Comparison of ENCODE assay signal across 8 cellular contexts in genomic region chr18:12656671-12657047, GRCh38. TPM values are rescaled to one million over a fixed set of nuclear protein-coding genes. Genes with fewer than 3 reads are reported as not detected.
A peak's percentile ranks its signal among the peaks of the same experiment; 100 is the strongest.
DNase-seq lines count a peak whose midpoint lies in the region; ATAC-seq and TF ChIP-seq lines count a peak whose summit lies in the region.

No MANE protein-coding gene starts in this region.

- peak; percentile 43 for DNase-seq in EH (ENCODE audit: low read depth)
- DNase-seq in OCI-M1 (lab: John Stamatoyannopoulos, UW) = no peak
- no peak for DNase-seq in C1 segment of cervical spinal cord (lab: John Stamatoyannopoulos, UW)

- H3K27ac ChIP-seq in OCI-LY1 (ENCODE audit: low read depth, low read length, poor library complexity, severe bottlenecking) (no peak overlapping the region), neural cell (ENCODE audit: low read length) (peak overlapping the region; percentile 68)

- TF ChIP-seq EP300 in neural cell (conservative IDR thresholded peaks at IDR 0.05; ENCODE audit: poor library complexity, severe bottlenecking) = no peak

- H3K9me2 ChIP-seq in OCI-LY1 (ENCODE audit: low read depth, low read length) = no peaks in the 10 kb centered on the region
- H3K9me2 ChIP-seq in neural cell (ENCODE audit: insufficient read depth, low read length) = no peaks in the 10 kb centered on the region

- ATAC-seq in GM18502 (IDR thresholded peaks at IDR 0.05; ENCODE audit: poor library complexity, unreplicated experiment) (no peak), GM18907 (IDR thresholded peaks at IDR 0.05; ENCODE audit: unreplicated experiment) (no peak)

- H3K4me2 ChIP-seq in OCI-LY1 (ENCODE audit: low read length) = peak overlapping the region; percentile 77
- peak overlapping the region; percentile 57 for H3K4me2 ChIP-seq in neural cell (ENCODE audit: low read length)

- H3K36me3 ChIP-seq in OCI-LY1 (ENCODE audit: insufficient read depth, low read length) = no peaks in the 10 kb centered on the region
- no peaks in the 10 kb centered on the region for H3K36me3 ChIP-seq in endocrine pancreas (ENCODE audit: control insufficient read depth, insufficient read depth, low read length)
- H3K36me3 ChIP-seq in neural cell (ENCODE audit: insufficient read depth, low read length) = no peaks in the 10 kb centered on the region

- H3K4me3 ChIP-seq in OCI-LY1 (ENCODE audit: low read depth, low read length, poor library complexity, severe bottlenecking) = peak overlapping the region; percentile 66
- H3K4me3 ChIP-seq in endocrine pancreas (ENCODE audit: control insufficient read depth, insufficient read depth, low read length) = peak overlapping the region; percentile 98
- peak overlapping the region; percentile 93 for H3K4me3 ChIP-seq in neural cell (ENCODE audit: low read length)

- no peak overlapping the region for H2AFZ ChIP-seq in OCI-LY1 (ENCODE audit: low read length)
- peak overlapping the region; percentile 76 for H2AFZ ChIP-seq in neural cell (ENCODE audit: low read depth, low read length)

- H3F3A ChIP-seq in OCI-LY1 (ENCODE audit: insufficient read depth, low read length) (peaks cover 7% of the 10 kb centered on the region; the same call in 1 of the 2 replicates), neural cell (ENCODE audit: insufficient read depth, low read length, poor library complexity, severe bottlenecking) (no peaks in the 10 kb centered on the region)

- H3K9me3 ChIP-seq in OCI-LY1 (ENCODE audit: low read length) = no peaks in the 10 kb centered on the region
- no peaks in the 10 kb centered on the region for H3K9me3 ChIP-seq in endocrine pancreas (ENCODE audit: control insufficient read depth, low read length)
- H3K9me3 ChIP-seq in neural cell (ENCODE audit: low read length) = no peaks in the 10 kb centered on the region

- no peaks in the 10 kb centered on the region for H3K79me2 ChIP-seq in OCI-LY1 (ENCODE audit: insufficient read depth, low read length)
- H3K79me2 ChIP-seq in neural cell (replicated peaks; ENCODE audit: insufficient read depth, low read length) = peaks cover 24% of the 10 kb centered on the region

- peaks cover 16% of the 10 kb centered on the region for H3K4me1 ChIP-seq in OCI-LY1 (ENCODE audit: insufficient read depth, low read length, severe bottlenecking)
- peaks cover 13% of the 10 kb centered on the region for H3K4me1 ChIP-seq in endocrine pancreas (ENCODE audit: control insufficient read depth, insufficient read depth, low read length)

- no peaks in the 10 kb centered on the region for H4K20me1 ChIP-seq in OCI-LY1 (ENCODE audit: insufficient read depth, low read length)
- no peaks in the 10 kb centered on the region for H4K20me1 ChIP-seq in neural cell (ENCODE audit: insufficient read depth)

- TF ChIP-seq RAD21 in neural cell (conservative IDR thresholded peaks at IDR 0.05) = no peak

- TF ChIP-seq CTCF in OCI-LY1 (IDR thresholded peaks at IDR 0.05; ENCODE audit: low read length) = no peak
- no peak for TF ChIP-seq CTCF in neural cell (IDR thresholded peaks at IDR 0.05; ENCODE audit: poor library complexity, severe bottlenecking)

- H3K27me3 ChIP-seq in OCI-LY1 (ENCODE audit: insufficient read depth, low read length) = peaks cover 4% of the 10 kb centered on the region; the same call in 1 of the 2 replicates
- H3K27me3 ChIP-seq in endocrine pancreas (ENCODE audit: control insufficient read depth, insufficient read depth, low read length) = no peaks in the 10 kb centered on the region
- no peaks in the 10 kb centered on the region for H3K27me3 ChIP-seq in neural cell (ENCODE audit: insufficient read depth, low read depth, low read length)

- H3K9ac ChIP-seq in OCI-LY1 (ENCODE audit: low read length) = peak overlapping the region; percentile 16; the same call in 1 of the 2 replicates
- H3K9ac ChIP-seq in endocrine pancreas (ENCODE audit: control insufficient read depth, insufficient read depth, low read length) = peak overlapping the region; percentile 90
- peak overlapping the region; percentile 85 for H3K9ac ChIP-seq in neural cell (ENCODE audit: low read length)

TF ChIP-seq in neural cell, 6 proteins besides CTCF, POLR2A, EP300 and RAD21:
- no peak for TF ChIP-seq MXI1 (conservative IDR thresholded peaks at IDR 0.05; ENCODE audit: poor library complexity, severe bottlenecking)
- no peak for TF ChIP-seq POLR2AphosphoS5 (IDR thresholded peaks at IDR 0.05)
- TF ChIP-seq, protein P1, sequence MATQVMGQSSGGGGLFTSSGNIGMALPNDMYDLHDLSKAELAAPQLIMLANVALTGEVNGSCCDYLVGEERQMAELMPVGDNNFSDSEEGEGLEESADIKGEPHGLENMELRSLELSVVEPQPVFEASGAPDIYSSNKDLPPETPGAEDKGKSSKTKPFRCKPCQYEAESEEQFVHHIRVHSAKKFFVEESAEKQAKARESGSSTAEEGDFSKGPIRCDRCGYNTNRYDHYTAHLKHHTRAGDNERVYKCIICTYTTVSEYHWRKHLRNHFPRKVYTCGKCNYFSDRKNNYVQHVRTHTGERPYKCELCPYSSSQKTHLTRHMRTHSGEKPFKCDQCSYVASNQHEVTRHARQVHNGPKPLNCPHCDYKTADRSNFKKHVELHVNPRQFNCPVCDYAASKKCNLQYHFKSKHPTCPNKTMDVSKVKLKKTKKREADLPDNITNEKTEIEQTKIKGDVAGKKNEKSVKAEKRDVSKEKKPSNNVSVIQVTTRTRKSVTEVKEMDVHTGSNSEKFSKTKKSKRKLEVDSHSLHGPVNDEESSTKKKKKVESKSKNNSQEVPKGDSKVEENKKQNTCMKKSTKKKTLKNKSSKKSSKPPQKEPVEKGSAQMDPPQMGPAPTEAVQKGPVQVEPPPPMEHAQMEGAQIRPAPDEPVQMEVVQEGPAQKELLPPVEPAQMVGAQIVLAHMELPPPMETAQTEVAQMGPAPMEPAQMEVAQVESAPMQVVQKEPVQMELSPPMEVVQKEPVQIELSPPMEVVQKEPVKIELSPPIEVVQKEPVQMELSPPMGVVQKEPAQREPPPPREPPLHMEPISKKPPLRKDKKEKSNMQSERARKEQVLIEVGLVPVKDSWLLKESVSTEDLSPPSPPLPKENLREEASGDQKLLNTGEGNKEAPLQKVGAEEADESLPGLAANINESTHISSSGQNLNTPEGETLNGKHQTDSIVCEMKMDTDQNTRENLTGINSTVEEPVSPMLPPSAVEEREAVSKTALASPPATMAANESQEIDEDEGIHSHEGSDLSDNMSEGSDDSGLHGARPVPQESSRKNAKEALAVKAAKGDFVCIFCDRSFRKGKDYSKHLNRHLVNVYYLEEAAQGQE (IDR thresholded peaks at IDR 0.05; ENCODE audit: borderline replicate concordance) = no peak
- no peak for TF ChIP-seq SMC3 (conservative IDR thresholded peaks at IDR 0.05; ENCODE audit: poor library complexity)
- no peak for TF ChIP-seq EZH2 (IDR thresholded peaks at IDR 0.05; ENCODE audit: borderline replicate concordance, insufficient read depth, low read length, poor library complexity, severe bottlenecking)
- no peak for TF ChIP-seq TAF1 (IDR thresholded peaks at IDR 0.05; ENCODE audit: low read depth)

RNA-seq across cellular contexts. Expression of gene SPIRE1, which starts 1.2 kb away (rescaled TPM):
- 22.2 and 23.7 TPM in 2 replicates for polyA plus RNA-seq in neural cell
- polyA minus RNA-seq in neural cell = 44.8 and 55.0 TPM in 2 replicates

RNA-seq across cellular contexts. Expression of gene CEP76, which starts 45.9 kb away (rescaled TPM):
- polyA plus RNA-seq in neural cell = 14.8 and 21.4 TPM in 2 replicates
- polyA minus RNA-seq in neural cell = 18.7 and 19.9 TPM in 2 replicates

RNA-seq across cellular contexts. Expression of gene PSMG2, which starts 46.2 kb away (rescaled TPM):
- polyA plus RNA-seq in neural cell = 87.2 and 102 TPM in 2 replicates
- 59.2 and 74.6 TPM in 2 replicates for polyA minus RNA-seq in neural cell

Comparison
In these comparisons a context has a peak if more than half of its experiments do, and no peak if none do; other contexts are left out.
1. H3K9ac ChIP-seq: peak in every context shown above with its lines; median percentile 90 in endocrine pancreas; 85 in neural cell; 16 in OCI-LY1.